ENCODE assay signal across 1 cellular context in the genomic region with DNA sequence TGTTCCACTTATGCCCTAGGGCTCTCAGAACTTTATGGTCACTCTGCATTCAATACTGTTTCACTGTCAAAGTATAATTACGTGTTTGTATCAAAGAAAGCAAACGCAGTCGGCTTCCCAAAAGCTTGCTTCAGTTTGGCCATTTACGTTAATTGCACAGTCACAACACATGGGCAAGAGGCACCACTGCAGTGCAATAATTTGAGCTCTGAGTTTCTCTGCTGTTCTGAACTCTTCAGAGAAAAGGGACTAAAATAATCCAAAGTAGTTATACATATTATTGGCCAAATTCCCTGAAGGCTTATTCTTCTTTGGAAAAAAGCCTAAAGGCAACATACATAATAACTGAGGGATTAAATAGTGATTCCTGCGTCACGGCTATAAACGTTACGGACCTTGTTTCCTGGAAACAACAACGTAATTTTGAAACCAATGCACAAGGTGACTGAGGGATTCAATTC.
TF ChIP-seq lines count a peak whose summit lies in the region.

No MANE protein-coding gene starts in this region.

TF ChIP-seq in SK-N-SH treated with all-trans-retinoic acid at 6 μM for 48 hours, 23 proteins besides CTCF, POLR2A, EP300 and RAD21 (continued from another document):
- TF ChIP-seq, protein P1, sequence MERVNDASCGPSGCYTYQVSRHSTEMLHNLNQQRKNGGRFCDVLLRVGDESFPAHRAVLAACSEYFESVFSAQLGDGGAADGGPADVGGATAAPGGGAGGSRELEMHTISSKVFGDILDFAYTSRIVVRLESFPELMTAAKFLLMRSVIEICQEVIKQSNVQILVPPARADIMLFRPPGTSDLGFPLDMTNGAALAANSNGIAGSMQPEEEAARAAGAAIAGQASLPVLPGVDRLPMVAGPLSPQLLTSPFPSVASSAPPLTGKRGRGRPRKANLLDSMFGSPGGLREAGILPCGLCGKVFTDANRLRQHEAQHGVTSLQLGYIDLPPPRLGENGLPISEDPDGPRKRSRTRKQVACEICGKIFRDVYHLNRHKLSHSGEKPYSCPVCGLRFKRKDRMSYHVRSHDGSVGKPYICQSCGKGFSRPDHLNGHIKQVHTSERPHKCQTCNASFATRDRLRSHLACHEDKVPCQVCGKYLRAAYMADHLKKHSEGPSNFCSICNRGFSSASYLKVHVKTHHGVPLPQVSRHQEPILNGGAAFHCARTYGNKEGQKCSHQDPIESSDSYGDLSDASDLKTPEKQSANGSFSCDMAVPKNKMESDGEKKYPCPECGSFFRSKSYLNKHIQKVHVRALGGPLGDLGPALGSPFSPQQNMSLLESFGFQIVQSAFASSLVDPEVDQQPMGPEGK (CRISPR knock-in tag; IDR thresholded peaks at IDR 0.05; ENCODE audit: borderline replicate concordance), result no peak
- TF ChIP-seq TOX (CRISPR knock-in tag; IDR thresholded peaks at IDR 0.05; ENCODE audit: borderline replicate concordance), result no peak
- no peak for TF ChIP-seq ZNF8 (CRISPR knock-in tag; IDR thresholded peaks at IDR 0.05)
- no peak for TF ChIP-seq BACH2 (CRISPR knock-in tag; IDR thresholded peaks at IDR 0.05; ENCODE audit: borderline replicate concordance)
- no peak for TF ChIP-seq ISL1 (CRISPR knock-in tag; IDR thresholded peaks at IDR 0.05)
- no peak for TF ChIP-seq ZNF565 (CRISPR knock-in tag; conservative IDR thresholded peaks at IDR 0.05; ENCODE audit: low read depth)
- no peak for TF ChIP-seq ZFP30 (CRISPR knock-in tag; IDR thresholded peaks at IDR 0.05)
- TF ChIP-seq TCF4 (CRISPR knock-in tag; IDR thresholded peaks at IDR 0.05; ENCODE audit: borderline replicate concordance), result no peak
- TF ChIP-seq, protein P2, sequence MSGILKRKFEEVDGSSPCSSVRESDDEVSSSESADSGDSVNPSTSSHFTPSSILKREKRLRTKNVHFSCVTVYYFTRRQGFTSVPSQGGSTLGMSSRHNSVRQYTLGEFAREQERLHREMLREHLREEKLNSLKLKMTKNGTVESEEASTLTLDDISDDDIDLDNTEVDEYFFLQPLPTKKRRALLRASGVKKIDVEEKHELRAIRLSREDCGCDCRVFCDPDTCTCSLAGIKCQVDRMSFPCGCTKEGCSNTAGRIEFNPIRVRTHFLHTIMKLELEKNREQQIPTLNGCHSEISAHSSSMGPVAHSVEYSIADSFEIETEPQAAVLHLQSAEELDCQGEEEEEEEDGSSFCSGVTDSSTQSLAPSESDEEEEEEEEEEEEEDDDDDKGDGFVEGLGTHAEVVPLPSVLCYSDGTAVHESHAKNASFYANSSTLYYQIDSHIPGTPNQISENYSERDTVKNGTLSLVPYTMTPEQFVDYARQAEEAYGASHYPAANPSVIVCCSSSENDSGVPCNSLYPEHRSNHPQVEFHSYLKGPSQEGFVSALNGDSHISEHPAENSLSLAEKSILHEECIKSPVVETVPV (CRISPR knock-in tag; IDR thresholded peaks at IDR 0.05), result no peak
- TF ChIP-seq ESRRG (CRISPR knock-in tag; IDR thresholded peaks at IDR 0.05), result no peak
- no peak for TF ChIP-seq RARB (CRISPR knock-in tag; IDR thresholded peaks at IDR 0.05)
- TF ChIP-seq GLIS3 (CRISPR knock-in tag; IDR thresholded peaks at IDR 0.05), result no peak
- no peak for TF ChIP-seq ZC3H10 (CRISPR knock-in tag; IDR thresholded peaks at IDR 0.05)
- no peak for TF ChIP-seq ZFP3 (CRISPR knock-in tag; IDR thresholded peaks at IDR 0.05)
- TF ChIP-seq OSR1 (CRISPR knock-in tag; IDR thresholded peaks at IDR 0.05), result no peak
